Comparison of ENCODE assay signal across 7 cellular contexts in genomic region chr13:50909605-50910482, GRCh38. TPM values are rescaled to one million over a fixed set of nuclear protein-coding genes. Genes with fewer than 3 reads are reported as not detected.
A peak's percentile ranks its signal among the peaks of the same experiment; 100 is the strongest.
DNase-seq lines count a peak whose midpoint lies in the region; ATAC-seq, FAIRE-seq and TF ChIP-seq lines count a peak whose summit lies in the region.

A gene with protein sequence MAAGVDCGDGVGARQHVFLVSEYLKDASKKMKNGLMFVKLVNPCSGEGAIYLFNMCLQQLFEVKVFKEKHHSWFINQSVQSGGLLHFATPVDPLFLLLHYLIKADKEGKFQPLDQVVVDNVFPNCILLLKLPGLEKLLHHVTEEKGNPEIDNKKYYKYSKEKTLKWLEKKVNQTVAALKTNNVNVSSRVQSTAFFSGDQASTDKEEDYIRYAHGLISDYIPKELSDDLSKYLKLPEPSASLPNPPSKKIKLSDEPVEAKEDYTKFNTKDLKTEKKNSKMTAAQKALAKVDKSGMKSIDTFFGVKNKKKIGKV (plus strand): TSS chr13:50909791. CDS start chr13:50910077, 286 bp downstream.

- 0 to 1% methylated on average over 28 to 92 of the region's 107 CpGs for WGBS in body of pancreas, 2 donors

- peak within 1 kb of the TSS; percentile 65 to 94 (median 90) for H3K27ac ChIP-seq in body of pancreas
- H3K27ac ChIP-seq in skeletal muscle tissue (ENCODE audit: low read depth, low read length), result peak within 1 kb of the TSS; percentile 83

- peak; percentile 71 to 80 (median 78) for TF ChIP-seq POLR2A in body of pancreas (IDR thresholded peaks at IDR 0.05)

- ATAC-seq in HG02798 (IDR thresholded peaks at IDR 0.05; ENCODE audit: poor library complexity, unreplicated experiment), result peak; percentile 78
- peak; percentile 82 for ATAC-seq in body of pancreas

- H3K9ac ChIP-seq in skeletal muscle tissue (ENCODE audit: low read depth in 1 of 3, low read length in 3 of 3), result peak within 1 kb of the TSS; percentile 85 to 93 (median 89)

- H3K4me1 ChIP-seq in body of pancreas (peaks cover 21% of the 10 kb centered on the region), skeletal muscle tissue (ENCODE audit: control insufficient read depth in 3 of 3, insufficient read depth in 3 of 3, low read length in 3 of 3) (peaks cover 11 to 17% (median 16%) of the 10 kb centered on the region in 3 donors)

- DNase-seq in GM18507 (ENCODE audit: extremely low spot score, insufficient read length, low read depth) (peak; percentile 56), NCI-H146 (lab: John Stamatoyannopoulos, UW) (peak; percentile 85), UCSD-AML1 (lab: John Stamatoyannopoulos, UW; ENCODE audit: unreplicated experiment) (peak; percentile 84), body of pancreas (peak; percentile 65 to 73 (median 68))

- H3K27me3 ChIP-seq in body of pancreas (no peaks in the 10 kb centered on the region), skeletal muscle tissue (ENCODE audit: control insufficient read depth in 3 of 3, insufficient read depth in 3 of 3, low read length in 3 of 3) (no peaks in the 10 kb centered on the region)

- H3K36me3 ChIP-seq in body of pancreas (replicated peaks in 1 of 2; ENCODE audit: insufficient read depth in 1 of 2, low read depth in 2 of 2) (no peaks in the 10 kb centered on the region), skeletal muscle tissue (ENCODE audit: control insufficient read depth in 3 of 3, insufficient read depth in 3 of 3, low read length in 3 of 3) (no peaks in the 10 kb centered on the region)

- H3K4me3 ChIP-seq in body of pancreas (peak within 1 kb of the TSS; percentile 74 to 76), iPS-18c (ENCODE audit: insufficient read depth, low read depth, low read length) (peak within 1 kb of the TSS; percentile 78), skeletal muscle tissue (ENCODE audit: low read length in 3 of 3) (peak within 1 kb of the TSS; percentile 85 to 90 (median 87))

- intact Hi-C loops in body of pancreas (cut with DNase I), result no loop called here

- H3K9me3 ChIP-seq in body of pancreas, result no peaks in the 10 kb centered on the region
- H3K9me3 ChIP-seq in iPS-18c (ENCODE audit: control insufficient read depth, insufficient read depth, low read length), result no peaks in the 10 kb centered on the region
- H3K9me3 ChIP-seq in skeletal muscle tissue (ENCODE audit: control insufficient read depth in 3 of 3, low read length in 3 of 3), result no peaks in the 10 kb centered on the region

- peak in 2 of 7 experiments; percentile 11 to 22 for TF ChIP-seq CTCF in body of pancreas (IDR thresholded peaks at IDR 0.05)

- FAIRE-seq in GM18507 (lab: Jason Lieb, UNC), result peak; percentile 68

RNA-seq across cellular contexts. Expression of the gene that starts here (rescaled TPM):
- total RNA-seq in body of pancreas (10 to 100 TPM; 17.1 to 34.2 TPM), skeletal muscle tissue (162 TPM)

Comparison
In these comparisons a context has a peak if more than half of its experiments do, and no peak if none do; other contexts are left out.
1. Peak in every context shown above with its lines: DNase-seq, ATAC-seq, H3K4me3 ChIP-seq and H3K27ac ChIP-seq.